Comparison of ENCODE assay signal across 33 cellular contexts in genomic region chr5:9885164-9885563, GRCh38.
"Had no signal": no experiment of that assay in that cellular context is flagged by ENCODE, and none has a peak within 500 bp of the region (broad histone marks: within the 10 kb centered on the region; RNA-seq: fewer than 3 reads in every experiment).

No MANE protein-coding gene starts in this region.

- DNase-seq: activated B cell treated with CpG ODN at 0.5 μM for 24 hours; activated CD4-positive, alpha-beta memory T cell treated with anti-CD3 and anti-CD28 coated beads for 36 hours; activated CD4-positive, alpha-beta T cell treated with anti-CD3 and anti-CD28 coated beads for 4 hours; activated CD4-positive, alpha-beta T cell treated with anti-CD3 and anti-CD28 coated beads, Interleukin-2, amount 10 ng/mL, durations not matched to agents 24 days and 14 days; activated CD4-positive, alpha-beta T cell treated with anti-CD3 and anti-CD28 coated beads, Interleukin-2, amount 50 U/mL, for 1 hour; activated CD4-positive, alpha-beta T cell treated with anti-CD3 and anti-CD28 coated beads, Interleukin-2, amount 50 U/mL, for 4 hours; activated CD4-positive, CD25-positive, alpha-beta regulatory T cell treated with anti-CD3 and anti-CD28 coated beads, Interleukin-2, amount 50 U/mL, for 72 hours; activated CD8-positive, alpha-beta memory T cell treated with anti-CD3 and anti-CD28 coated beads, Interleukin-2, amount 50 U/mL, for 4 hours; activated CD8-positive, alpha-beta T cell treated with anti-CD3 and anti-CD28 coated beads for 36 hours; activated effector memory CD4-positive, alpha-beta T cell treated with anti-CD3 and anti-CD28 coated beads, Interleukin-2, amount 50 U/mL, for 16 hours; activated gamma-delta T cell treated with Interleukin-2 at 50 U/mL for 16 hours; activated naive CD4-positive, alpha-beta T cell; activated naive CD4-positive, alpha-beta T cell treated with anti-CD3 and anti-CD28 coated beads for 36 hours; activated naive CD4-positive, alpha-beta T cell treated with anti-CD3 and anti-CD28 coated beads, Interleukin-2, amount 50 U/mL, for 16 hours; activated naive CD8-positive, alpha-beta T cell treated with anti-CD3 and anti-CD28 coated beads for 36 hours; activated T-cell treated with anti-CD3 and anti-CD28 coated beads for 4 hours; activated T-cell treated with anti-CD3 and anti-CD28 coated beads, Interleukin-2, amount 50 U/mL, for 1 hour; activated T-cell treated with anti-CD3 and anti-CD28 coated beads, Interleukin-2, amount 50 U/mL, for 4 hours; activated T-cell treated with anti-CD3 and anti-CD28 coated beads, Interleukin-2, amount 50 U/mL, for 72 hours; adrenal gland; amniotic stem cell; aorta; body of pancreas; brain microvascular endothelial cell; central memory CD4-positive, alpha-beta T cell; T-helper 2 cell; T-helper 9 cell had no signal

- FAIRE-seq: astrocyte, TTC549 had no signal

- H3K27ac ChIP-seq: adrenal gland, body of pancreas, brain microvascular endothelial cell, breast epithelium, VCaP had no signal

- ATAC-seq: activated CD8-positive, alpha-beta T cell treated with anti-CD3 and anti-CD28 coated beads for 36 hours; activated naive CD4-positive, alpha-beta T cell treated with anti-CD3 and anti-CD28 coated beads, Interleukin-2, amount 50 U/mL, for 72 hours; activated T-cell treated with anti-CD3 and anti-CD28 coated beads, Interleukin-2, amount 50 U/mL, for 4 hours; activated T-cell treated with anti-CD3 and anti-CD28 coated beads, Interleukin-2, amount 50 U/mL, for 72 hours; activated T-helper 17 cell treated with anti-CD3 and anti-CD28 coated beads, Interleukin-2, amount 50 U/mL, for 72 hours; body of pancreas had no signal

- H3K4me1 ChIP-seq: adrenal gland, body of pancreas, breast epithelium had no signal

- H3K4me3 ChIP-seq: adrenal gland, body of pancreas, breast epithelium had no signal

- H3K9me3 ChIP-seq: adrenal gland, body of pancreas had no signal

- H3K36me3 ChIP-seq: adrenal gland, brain microvascular endothelial cell, breast epithelium had no signal

- H3K27me3 ChIP-seq: adrenal gland, body of pancreas, brain microvascular endothelial cell, breast epithelium had no signal
